In genomic region chr2:70808983-70809958, GRCh38 we compare ENCODE assay signal across 26 cellular contexts. TPM values are rescaled to one million over a fixed set of nuclear protein-coding genes. Genes with fewer than 3 reads are reported as not detected.
DNase-seq lines count a peak whose midpoint lies in the region; ATAC-seq, FAIRE-seq and TF ChIP-seq lines count a peak whose summit lies in the region.
"Had no signal": no experiment of that assay in that cellular context is flagged by ENCODE, and none has a peak within 500 bp of the region (broad histone marks: within the 10 kb centered on the region; RNA-seq: fewer than 3 reads in every experiment).

No MANE protein-coding gene starts in this region.

- peak overlapping the region; percentile 75 for H3K27ac ChIP-seq in WERI-Rb-1
- H3K27ac ChIP-seq in naive thymus-derived CD4-positive, alpha-beta T cell (ENCODE audit: low read depth, low read length) = no peak overlapping the region
- H3K27ac ChIP-seq: BLaER1, HL-60 had no signal

- H3K9me3 Mint-ChIP-seq in naive thymus-derived CD4-positive, alpha-beta T cell = no peaks in the 10 kb centered on the region
- peaks cover 5% of the 10 kb centered on the region for H3K9me3 Mint-ChIP-seq in type B pancreatic cell
- no peaks in the 10 kb centered on the region for H3K9me3 Mint-ChIP-seq in activated CD8-positive, alpha-beta T cell treated with anti-CD3 and anti-CD28 coated beads, Interleukin-2, amount 10 ng/mL, durations not matched to agents 7 days and 5 days (ENCODE audit: insufficient read depth)
- no peaks in the 10 kb centered on the region for H3K9me3 Mint-ChIP-seq in activated T-helper 17 cell treated with anti-CD3 and anti-CD28 coated beads, Interleukin-2, amount 50 U/mL, for 72 hours
- H3K9me3 Mint-ChIP-seq: CD4-positive, alpha-beta T cell; HFFc6 had no signal

- H3K36me3 Mint-ChIP-seq in naive thymus-derived CD4-positive, alpha-beta T cell = no peaks in the 10 kb centered on the region
- H3K36me3 Mint-ChIP-seq in type B pancreatic cell = no peaks in the 10 kb centered on the region
- H3K36me3 Mint-ChIP-seq in activated CD8-positive, alpha-beta T cell treated with anti-CD3 and anti-CD28 coated beads, Interleukin-2, amount 10 ng/mL, durations not matched to agents 7 days and 5 days (ENCODE audit: low read depth) = no peaks in the 10 kb centered on the region
- H3K36me3 Mint-ChIP-seq in activated T-helper 17 cell treated with anti-CD3 and anti-CD28 coated beads, Interleukin-2, amount 50 U/mL, for 72 hours (ENCODE audit: low read depth) = no peaks in the 10 kb centered on the region

- intact Hi-C loops in naive thymus-derived CD4-positive, alpha-beta T cell (cut with micrococcal nuclease) = no loop called here

- H3K27me3 ChIP-seq in WERI-Rb-1 (ENCODE audit: insufficient read depth, low read depth, severe bottlenecking) = no peaks in the 10 kb centered on the region
- no peaks in the 10 kb centered on the region for H3K27me3 ChIP-seq in naive thymus-derived CD4-positive, alpha-beta T cell (ENCODE audit: control insufficient read depth in 2 of 2, insufficient read depth in 2 of 2, low read length in 2 of 2)
- H3K27me3 ChIP-seq: BLaER1 had no signal

- no peak overlapping the region for H3K27ac Mint-ChIP-seq in naive thymus-derived CD4-positive, alpha-beta T cell
- H3K27ac Mint-ChIP-seq in type B pancreatic cell = no peak overlapping the region
- H3K27ac Mint-ChIP-seq in activated CD8-positive, alpha-beta T cell treated with anti-CD3 and anti-CD28 coated beads, Interleukin-2, amount 10 ng/mL, durations not matched to agents 7 days and 5 days = no peak overlapping the region
- H3K27ac Mint-ChIP-seq in activated T-helper 17 cell treated with anti-CD3 and anti-CD28 coated beads, Interleukin-2, amount 50 U/mL, for 72 hours = no peak overlapping the region
- H3K27ac Mint-ChIP-seq: CD4-positive, alpha-beta T cell; H9; HFFc6 had no signal

- no peaks in the 10 kb centered on the region for H3K36me3 ChIP-seq in WERI-Rb-1
- no peaks in the 10 kb centered on the region for H3K36me3 ChIP-seq in naive thymus-derived CD4-positive, alpha-beta T cell (ENCODE audit: control insufficient read depth in 2 of 3, insufficient read depth in 3 of 3, low read length in 3 of 3)
- H3K36me3 ChIP-seq: BLaER1 had no signal

- CTCF ChIA-PET in naive thymus-derived CD4-positive, alpha-beta T cell (lab: Charles Lee) = no interaction called here
- CTCF ChIA-PET in activated CD8-positive, alpha-beta T cell treated with anti-CD3 and anti-CD28 coated beads, Interleukin-2, amount 10 ng/mL, durations not matched to agents 7 days and 5 days (lab: Charles Lee) = interaction anchor here (0.6 to 1.1 kb wide), 2 partner anchors 24 kb away, joined by 3 to 4 read pairs; no protein-coding TSS in a partner anchor

- no peaks in the 10 kb centered on the region for H3K4me1 ChIP-seq in naive thymus-derived CD4-positive, alpha-beta T cell (ENCODE audit: control insufficient read depth in 2 of 2, insufficient read depth in 2 of 2, low read length in 2 of 2)

- peak; percentile 29 for ATAC-seq in naive thymus-derived CD4-positive, alpha-beta T cell
- ATAC-seq in activated CD8-positive, alpha-beta T cell treated with anti-CD3 and anti-CD28 coated beads, Interleukin-2, amount 10 ng/mL, durations not matched to agents 7 days and 5 days = no peak
- no peak for ATAC-seq in HG03280 (IDR thresholded peaks at IDR 0.05; ENCODE audit: unreplicated experiment)
- no peak for ATAC-seq in activated T-helper 17 cell treated with anti-CD3 and anti-CD28 coated beads, Interleukin-2, amount 50 U/mL, for 72 hours (replicated peaks)
- ATAC-seq: GM12878 had no signal

- peaks cover 0 to 4% (median 0%) of the 10 kb centered on the region in 5 donors for H3K27me3 Mint-ChIP-seq in naive thymus-derived CD4-positive, alpha-beta T cell
- H3K27me3 Mint-ChIP-seq in type B pancreatic cell = peaks cover 37% of the 10 kb centered on the region
- H3K27me3 Mint-ChIP-seq in activated CD8-positive, alpha-beta T cell treated with anti-CD3 and anti-CD28 coated beads, Interleukin-2, amount 10 ng/mL, durations not matched to agents 7 days and 5 days (ENCODE audit: low read depth) = peaks cover 5% of the 10 kb centered on the region
- H3K27me3 Mint-ChIP-seq in activated T-helper 17 cell treated with anti-CD3 and anti-CD28 coated beads, Interleukin-2, amount 50 U/mL, for 72 hours = peaks cover 12% of the 10 kb centered on the region

- peak; percentile 86 for FAIRE-seq in HTR-8/SVneo (lab: Jason Lieb, UNC)
- FAIRE-seq: GM12878 had no signal

- TF ChIP-seq CTCF in WERI-Rb-1 (IDR thresholded peaks at IDR 0.05; ENCODE audit: low read depth, low read length) (0 out of 2 replicates have a peak, but pooled peaks have one; percentile 22), type B pancreatic cell (conservative IDR thresholded peaks at IDR 0.05) (no peak)

- H3K4me3 ChIP-seq in WERI-Rb-1 (ENCODE audit: low read depth, low read length) = no peak overlapping the region
- H3K4me3 ChIP-seq in naive thymus-derived CD4-positive, alpha-beta T cell (ENCODE audit: low read length) = no peak overlapping the region
- H3K4me3 ChIP-seq: BLaER1, GM12878 had no signal

- H3K4me3 Mint-ChIP-seq in naive thymus-derived CD4-positive, alpha-beta T cell = no peak overlapping the region
- H3K4me3 Mint-ChIP-seq in type B pancreatic cell = peak overlapping the region; percentile 15
- no peak overlapping the region for H3K4me3 Mint-ChIP-seq in activated CD8-positive, alpha-beta T cell treated with anti-CD3 and anti-CD28 coated beads, Interleukin-2, amount 10 ng/mL, durations not matched to agents 7 days and 5 days
- H3K4me3 Mint-ChIP-seq in activated T-helper 17 cell treated with anti-CD3 and anti-CD28 coated beads, Interleukin-2, amount 50 U/mL, for 72 hours = no peak overlapping the region
- H3K4me3 Mint-ChIP-seq: CD4-positive, alpha-beta T cell; H9; HFFc6 had no signal

- POLR2A ChIA-PET in naive thymus-derived CD4-positive, alpha-beta T cell (lab: Charles Lee) = no interaction called here
- POLR2A ChIA-PET in activated CD8-positive, alpha-beta T cell treated with anti-CD3 and anti-CD28 coated beads, Interleukin-2, amount 10 ng/mL, durations not matched to agents 7 days and 5 days (lab: Charles Lee) = no interaction called here

- H3K4me1 Mint-ChIP-seq in naive thymus-derived CD4-positive, alpha-beta T cell = no peaks in the 10 kb centered on the region
- no peaks in the 10 kb centered on the region for H3K4me1 Mint-ChIP-seq in type B pancreatic cell (ENCODE audit: unreplicated experiment)
- H3K4me1 Mint-ChIP-seq in activated CD8-positive, alpha-beta T cell treated with anti-CD3 and anti-CD28 coated beads, Interleukin-2, amount 10 ng/mL, durations not matched to agents 7 days and 5 days (ENCODE audit: low read depth) = no peaks in the 10 kb centered on the region
- H3K4me1 Mint-ChIP-seq in activated T-helper 17 cell treated with anti-CD3 and anti-CD28 coated beads, Interleukin-2, amount 50 U/mL, for 72 hours = no peaks in the 10 kb centered on the region
- H3K4me1 Mint-ChIP-seq: H9 had no signal

- DNase-seq in HTR-8/SVneo (ENCODE audit: insufficient read length, low spot score) (no peak), WERI-Rb-1 (peak; percentile 91), type B pancreatic cell (ENCODE audit: extremely low spot score, unreplicated experiment) (no peak)
- DNase-seq in naive thymus-derived CD4-positive, alpha-beta T cell = no peak
- no peak for DNase-seq in stimulated activated CD4-positive, alpha-beta T cell treated with anti-CD3 and anti-CD28 coated beads, Interleukin-4, amount 100 ng/mL, for 1 hour
- no peak for DNase-seq in activated CD8-positive, alpha-beta T cell treated with anti-CD3 and anti-CD28 coated beads, Interleukin-2, amount 10 ng/mL, durations not matched to agents 7 days and 5 days
- DNase-seq: CD4-positive, alpha-beta T cell; COR-L47; DND-41; H9; HFFc6; IMR-90; MV-4-11; NCI-H1105 treated with DMSO at 0.1 percent for 48 hours; NCI-H2029 treated with DMSO at 0.1 percent for 48 hours; NCI-H226; NCI-H510A treated with DMSO at 0.1 percent for 48 hours; OCI-M1; Right ventricle myocardium superior had no signal

- H3K9me3 ChIP-seq in WERI-Rb-1 (ENCODE audit: severe bottlenecking) = no peaks in the 10 kb centered on the region
- no peaks in the 10 kb centered on the region for H3K9me3 ChIP-seq in naive thymus-derived CD4-positive, alpha-beta T cell (ENCODE audit: control insufficient read depth in 2 of 3, low read length in 3 of 3)
- H3K9me3 ChIP-seq: BLaER1 had no signal

RNA-seq across cellular contexts. Expression of gene CLEC4F, which starts 11.1 kb away (rescaled TPM):
- 1 to 10 TPM in 1 of 5 experiments, under 1 TPM in 1, not detected in 3; 0.19 to 1.6 TPM for total RNA-seq in naive thymus-derived CD4-positive, alpha-beta T cell
- not detected for polyA plus RNA-seq in naive thymus-derived CD4-positive, alpha-beta T cell
- not detected in 2 replicates for total RNA-seq in type B pancreatic cell (ENCODE audit: low replicate concordance)
- total RNA-seq in activated CD8-positive, alpha-beta T cell treated with anti-CD3 and anti-CD28 coated beads, Interleukin-2, amount 10 ng/mL, durations not matched to agents 7 days and 5 days = not detected
- total RNA-seq in activated T-helper 17 cell treated with anti-CD3 and anti-CD28 coated beads, Interleukin-2, amount 50 U/mL, for 72 hours = under 1 TPM in 1 of 2 donors, not detected in 1; 0.35 TPM
- total RNA-seq: CD4-positive, alpha-beta T cell; GM12878; H9; HFFc6; HT1080; IMR-90; SK-MEL-5 had no signal
- polyA plus RNA-seq: IMR-90 had no signal

RNA-seq across cellular contexts. Expression of gene FIGLA, which starts 18.8 kb away (rescaled TPM):
- total RNA-seq in naive thymus-derived CD4-positive, alpha-beta T cell = not detected
- polyA plus RNA-seq in naive thymus-derived CD4-positive, alpha-beta T cell = not detected
- not detected in 2 replicates for total RNA-seq in type B pancreatic cell (ENCODE audit: low replicate concordance)
- total RNA-seq in activated CD8-positive, alpha-beta T cell treated with anti-CD3 and anti-CD28 coated beads, Interleukin-2, amount 10 ng/mL, durations not matched to agents 7 days and 5 days = not detected
- not detected for total RNA-seq in activated T-helper 17 cell treated with anti-CD3 and anti-CD28 coated beads, Interleukin-2, amount 50 U/mL, for 72 hours
- total RNA-seq: CD4-positive, alpha-beta T cell; GM12878; H9; HFFc6; HT1080; IMR-90; Right ventricle myocardium superior; SK-MEL-5 had no signal
- polyA plus RNA-seq: GM12878, IMR-90 had no signal

RNA-seq across cellular contexts. Expression of gene CD207, which starts 26.3 kb away (rescaled TPM):
- under 1 TPM in 1 of 5 experiments, not detected in 4; 0.27 TPM for total RNA-seq in naive thymus-derived CD4-positive, alpha-beta T cell
- polyA plus RNA-seq in naive thymus-derived CD4-positive, alpha-beta T cell = not detected
- total RNA-seq in type B pancreatic cell (ENCODE audit: low replicate concordance) = not detected in 2 replicates
- total RNA-seq in activated CD8-positive, alpha-beta T cell treated with anti-CD3 and anti-CD28 coated beads, Interleukin-2, amount 10 ng/mL, durations not matched to agents 7 days and 5 days = not detected
- not detected for total RNA-seq in activated T-helper 17 cell treated with anti-CD3 and anti-CD28 coated beads, Interleukin-2, amount 50 U/mL, for 72 hours
- total RNA-seq: GM12878, H9, HFFc6, HT1080, IMR-90, Right ventricle myocardium superior, SK-MEL-5 had no signal
- polyA plus RNA-seq: GM12878, IMR-90 had no signal

RNA-seq across cellular contexts. Expression of gene ADD2, which starts 41.3 kb away (rescaled TPM):
- total RNA-seq in naive thymus-derived CD4-positive, alpha-beta T cell = 10 to 100 TPM in 1 of 5 experiments, 1 to 10 TPM in 4; 5.8 to 18.8 (median 7.7) TPM
- 1 to 10 TPM; 1.8 to 5.3 TPM for polyA plus RNA-seq in naive thymus-derived CD4-positive, alpha-beta T cell
- total RNA-seq in type B pancreatic cell (ENCODE audit: low replicate concordance) = 1.6 and 5.0 TPM in 2 replicates
- 10 to 100 TPM; 12.8 to 14.2 TPM for total RNA-seq in activated CD8-positive, alpha-beta T cell treated with anti-CD3 and anti-CD28 coated beads, Interleukin-2, amount 10 ng/mL, durations not matched to agents 7 days and 5 days
- total RNA-seq in activated T-helper 17 cell treated with anti-CD3 and anti-CD28 coated beads, Interleukin-2, amount 50 U/mL, for 72 hours = 1 to 10 TPM; 2.0 to 7.4 TPM
- total RNA-seq: HFFc6, IMR-90 had no signal
- polyA plus RNA-seq: IMR-90 had no signal
